10 cellular contexts compared by ENCODE assay signal in the genomic region with DNA sequence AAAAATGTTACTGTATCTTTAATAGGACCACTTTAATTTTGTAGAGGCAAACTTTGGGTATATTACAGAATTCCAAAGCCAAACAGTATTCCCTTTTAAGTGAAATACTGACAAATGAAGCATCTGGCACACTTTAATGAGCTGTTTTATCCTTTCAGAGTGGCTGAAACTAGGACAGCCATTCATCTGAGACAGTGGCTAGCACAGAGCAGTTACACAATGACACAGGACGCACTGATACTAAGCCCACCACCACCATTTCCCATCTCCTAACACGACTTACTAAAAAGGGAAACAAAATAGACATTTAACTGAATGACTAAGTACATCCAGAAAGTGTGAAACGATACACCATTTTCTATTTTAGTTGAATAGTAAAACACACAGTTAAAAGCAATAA.
DNase-seq lines count a peak whose midpoint lies in the region; ATAC-seq and TF ChIP-seq lines count a peak whose summit lies in the region.
"Had no signal": no experiment of that assay in that cellular context is flagged by ENCODE, and none has a peak within 500 bp of the region (broad histone marks: within the 10 kb centered on the region; RNA-seq: fewer than 3 reads in every experiment).

No MANE protein-coding gene starts in this region.

- intact Hi-C loops in vagina (cut with DNase I) = no loop called here

- H3K4me1 ChIP-seq in BLaER1 (peaks cover 32% of the 10 kb centered on the region), duodenal mucosa (ENCODE audit: control insufficient read depth in 1 of 2, insufficient read depth in 2 of 2, low read length in 2 of 2) (peaks cover 25 to 42% of the 10 kb centered on the region in 2 donors), vagina (peaks cover 22% of the 10 kb centered on the region)
- H3K4me1 ChIP-seq: uterus had no signal

- TF ChIP-seq CTCF in nephron (IDR thresholded peaks at IDR 0.05; ENCODE audit: unreplicated experiment in 3 of 3) = no peak
- no peak for TF ChIP-seq CTCF in vagina (IDR thresholded peaks at IDR 0.05)

- H4K20me1 ChIP-seq in BLaER1 = no peaks in the 10 kb centered on the region

- no peak overlapping the region for H3K4me3 ChIP-seq in BLaER1
- H3K4me3 ChIP-seq in duodenal mucosa (ENCODE audit: low read depth in 1 of 2, low read length in 2 of 2) = peak overlapping the region; percentile 62 to 63
- H3K4me3 ChIP-seq in vagina = no peak overlapping the region
- H3K4me3 ChIP-seq: uterus had no signal

- no peak for ATAC-seq in GM21825 (IDR thresholded peaks at IDR 0.05; ENCODE audit: unreplicated experiment)

- H3K4me2 ChIP-seq in BLaER1 = peak overlapping the region; percentile 50

- no peak overlapping the region for H3K27ac ChIP-seq in BLaER1
- H3K27ac ChIP-seq in duodenal mucosa (ENCODE audit: low read depth, low read length) = no peak overlapping the region
- no peak overlapping the region for H3K27ac ChIP-seq in vagina
- H3K27ac ChIP-seq: uterus had no signal

- H3K9ac ChIP-seq in BLaER1 (no peak overlapping the region), duodenal mucosa (ENCODE audit: low read depth in 1 of 2, low read length in 2 of 2) (peak overlapping the region; percentile 37 to 56)

- peaks cover 58% of the 10 kb centered on the region for H3K4me1 Mint-ChIP-seq in nephron

- H3K9me3 Mint-ChIP-seq in nephron = no peaks in the 10 kb centered on the region
- H3K9me3 Mint-ChIP-seq: activated T-helper 1 cell treated with anti-CD3 and anti-CD28 coated beads, Interleukin-12 subunit alpha, Interleukin-12 subunit beta, Interleukin-2, Interleukin-4 antibody, amounts not matched to agents 30 ng/mL and 10 ng/mL and 1 ng/mL, durations not matched to agents 14 hours and 24 hours and 36 hours had no signal

- peak overlapping the region; percentile 32 to 82 (median 64) for H3K27ac Mint-ChIP-seq in nephron
- H3K27ac Mint-ChIP-seq: activated T-helper 1 cell treated with anti-CD3 and anti-CD28 coated beads, Interleukin-12 subunit alpha, Interleukin-12 subunit beta, Interleukin-2, Interleukin-4 antibody, amounts not matched to agents 30 ng/mL and 10 ng/mL and 1 ng/mL, durations not matched to agents 14 hours and 24 hours and 36 hours had no signal

- peaks cover 19% of the 10 kb centered on the region for H3K36me3 Mint-ChIP-seq in nephron (ENCODE audit: low read depth)

- H3K27me3 Mint-ChIP-seq in nephron (ENCODE audit: low read depth) = peaks cover 3% of the 10 kb centered on the region

- H3K4me3 Mint-ChIP-seq in nephron = peak overlapping the region in 2 of 3 experiments; percentile 19 to 48
- H3K4me3 Mint-ChIP-seq: activated T-helper 1 cell treated with anti-CD3 and anti-CD28 coated beads, Interleukin-12 subunit alpha, Interleukin-12 subunit beta, Interleukin-2, Interleukin-4 antibody, amounts not matched to agents 30 ng/mL and 10 ng/mL and 1 ng/mL, durations not matched to agents 14 hours and 24 hours and 36 hours had no signal

- no peaks in the 10 kb centered on the region for H3K27me3 ChIP-seq in BLaER1
- no peaks in the 10 kb centered on the region for H3K27me3 ChIP-seq in duodenal mucosa (ENCODE audit: control insufficient read depth in 1 of 2, insufficient read depth in 2 of 2, low read length in 2 of 2)
- H3K27me3 ChIP-seq in vagina = no peaks in the 10 kb centered on the region
- H3K27me3 ChIP-seq: uterus had no signal

- DNase-seq in NCI-H524 (lab: John Stamatoyannopoulos, UW) (peak; percentile 79 to 86), vagina (ENCODE audit: extremely low spot score in 2 of 2) (no peak), HUDEP-2 (lab: John Stamatoyannopoulos, UW; ENCODE audit: unreplicated experiment in 76 of 76) (no peak), cerebellar nuclear complex (lab: John Stamatoyannopoulos, UW) (no peak)
- DNase-seq: uterus had no signal

- no peak for TF ChIP-seq POLR2A in vagina (IDR thresholded peaks at IDR 0.05)

- H3K36me3 ChIP-seq in BLaER1 (no peaks in the 10 kb centered on the region), duodenal mucosa (ENCODE audit: control insufficient read depth in 1 of 2, insufficient read depth in 2 of 2, low read length in 2 of 2) (peaks cover 6 to 11% of the 10 kb centered on the region in 2 donors), vagina (no peaks in the 10 kb centered on the region)
- H3K36me3 ChIP-seq: uterus had no signal

- H3K9me3 ChIP-seq in BLaER1 (no peaks in the 10 kb centered on the region), duodenal mucosa (ENCODE audit: control insufficient read depth in 1 of 2, low read length in 2 of 2) (no peaks in the 10 kb centered on the region), vagina (no peaks in the 10 kb centered on the region)
- H3K9me3 ChIP-seq: uterus had no signal

Comparison
In these comparisons a context has a peak if more than half of its experiments do, and no peak if none do; other contexts are left out.
1. H3K4me3 ChIP-seq: peak in duodenal mucosa (2 of 2); none in BLaER1 (single experiment) and vagina (0 of 2).
2. DNase-seq: peak in NCI-H524 (2 of 2); none in vagina (0 of 2), HUDEP-2 (0 of 76) and cerebellar nuclear complex (0 of 2).